25 cellular contexts compared by ENCODE assay signal in the genomic region with DNA sequence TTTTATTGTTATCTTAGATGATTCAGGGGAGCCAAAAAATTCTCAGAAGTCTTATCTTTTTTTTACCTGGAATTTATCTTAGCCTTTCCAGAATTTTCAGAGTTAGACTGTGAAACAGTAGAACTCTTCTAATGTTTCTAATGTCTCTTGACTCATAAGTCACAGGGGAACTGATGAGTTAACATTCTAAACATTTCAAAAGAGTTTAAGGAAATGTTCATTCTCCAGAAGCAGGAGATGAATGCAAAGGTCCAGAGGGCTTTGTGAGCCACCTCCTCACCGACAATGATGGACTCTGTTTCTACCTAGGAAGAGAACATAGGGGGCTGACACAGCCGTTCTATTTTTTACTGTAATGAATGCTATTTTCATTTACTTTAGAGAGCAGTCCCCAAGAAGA.
"Had no signal": no experiment of that assay in that cellular context is flagged by ENCODE, and none has a peak within 500 bp of the region (broad histone marks: within the 10 kb centered on the region; RNA-seq: fewer than 3 reads in every experiment).

No MANE protein-coding gene starts in this region.

- H3K4me2 ChIP-seq: KMS-11 had no signal

- H3K27me3 ChIP-seq: brain microvascular endothelial cell, cardiac muscle cell had no signal

- DNase-seq: activated CD4-positive, alpha-beta T cell treated with anti-CD3 and anti-CD28 coated beads, Interleukin-2, amount 10 ng/mL, durations not matched to agents 24 days and 14 days; activated CD4-positive, alpha-beta T cell treated with anti-CD3 and anti-CD28 coated beads, Interleukin-2, amount 50 U/mL, for 48 hours; activated CD4-positive, CD25-positive, alpha-beta regulatory T cell treated with anti-CD3 and anti-CD28 coated beads, Interleukin-2, amount 50 U/mL, for 72 hours; activated CD8-positive, alpha-beta memory T cell treated with anti-CD3 and anti-CD28 coated beads for 24 hours; activated effector memory CD4-positive, alpha-beta T cell treated with anti-CD3 and anti-CD28 coated beads, Interleukin-2, amount 50 U/mL, for 16 hours; activated naive CD4-positive, alpha-beta T cell treated with Interleukin-2 at 50 U/mL for 16 hours; activated naive CD8-positive, alpha-beta T cell treated with anti-CD3 and anti-CD28 coated beads, Interleukin-2, amount 50 U/mL, for 24 hours; activated T-cell treated with anti-CD3 and anti-CD28 coated beads, Interleukin-2, amount 50 U/mL, for 4 hours; amygdala; brain microvascular endothelial cell; MM.1S; NCI-H1105; NCI-H1436; NCI-H1694 treated with DMSO at 0.1 percent for 48 hours; NCI-H2029 treated with DMSO at 0.1 percent for 48 hours; NCI-H345; NCI-H524; PC-3; SHP77; T-helper 17 cell; T-helper 9 cell had no signal

- ATAC-seq: activated naive CD4-positive, alpha-beta T cell treated with anti-CD3 and anti-CD28 coated beads, Interleukin-2, amount 50 U/mL, for 72 hours; activated naive CD8-positive, alpha-beta T cell treated with anti-CD3 and anti-CD28 coated beads, Interleukin-2, amount 50 U/mL, for 24 hours; activated T-cell treated with anti-CD3 and anti-CD28 coated beads, Interleukin-2, amount 50 U/mL, for 4 hours; PC-3; T-helper 17 cell; WTC11 had no signal

- H3K4me3 ChIP-seq: cardiac muscle cell had no signal

- H3K9ac ChIP-seq: KMS-11 had no signal

- H3K36me3 ChIP-seq: brain microvascular endothelial cell, cardiac muscle cell had no signal

- H3K27ac ChIP-seq: brain microvascular endothelial cell, cardiac muscle cell, KMS-11 had no signal
